Comparison of ENCODE assay signal across 8 cellular contexts in the genomic region with DNA sequence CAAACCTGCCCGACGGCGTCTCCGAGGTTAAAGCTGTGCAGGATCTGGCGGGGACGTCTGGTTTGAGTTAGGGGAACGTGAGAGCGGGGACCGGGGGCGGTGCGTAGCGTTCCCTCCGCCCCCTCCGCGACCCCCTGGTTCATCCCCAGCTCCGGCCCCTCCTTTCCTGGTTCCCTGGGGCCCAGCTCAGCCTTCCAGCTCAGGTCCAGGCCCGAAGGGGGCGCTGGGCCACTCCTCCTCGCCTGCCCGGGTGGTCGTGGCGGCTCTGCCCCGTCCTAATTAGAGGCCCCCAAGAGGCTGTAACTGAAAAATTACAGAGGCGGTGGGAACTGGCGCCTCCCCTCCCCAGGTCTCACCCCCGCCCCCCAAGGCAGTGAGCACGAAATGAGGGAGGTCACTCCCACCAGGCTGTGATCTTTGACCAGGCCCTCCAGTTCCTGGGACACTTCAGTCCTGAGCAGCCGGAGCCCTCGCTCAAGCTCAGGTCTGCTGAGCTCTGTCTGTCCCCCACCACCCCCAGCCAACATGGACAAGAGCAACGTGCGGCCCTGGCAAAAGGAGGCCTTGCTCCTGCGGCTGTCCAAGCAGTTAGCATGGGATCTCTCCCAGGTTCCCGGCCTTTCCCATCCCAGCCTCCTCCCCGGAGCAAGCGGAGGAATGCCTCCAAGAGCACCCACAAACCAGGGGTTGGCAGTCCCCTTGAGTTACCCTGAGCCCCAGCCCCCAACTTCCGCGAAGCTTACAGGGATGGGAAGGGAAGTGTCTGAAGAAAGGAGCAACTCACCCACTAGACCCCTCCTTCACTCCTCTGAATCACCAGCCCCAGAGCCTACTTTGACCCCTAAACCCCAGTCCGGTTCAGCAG. TPM values are rescaled to one million over a fixed set of nuclear protein-coding genes. Genes with fewer than 3 reads are reported as not detected.
A peak's percentile ranks its signal among the peaks of the same experiment; 100 is the strongest.
DNase-seq lines count a peak whose midpoint lies in the region; ATAC-seq and TF ChIP-seq lines count a peak whose summit lies in the region.

No MANE protein-coding gene starts in this region.

- intact Hi-C loops in posterior vena cava (cut with DNase I): no loop called here

- H3K4me1 Mint-ChIP-seq in T-cell: peaks cover 38 to 46% (median 41%) of the 10 kb centered on the region in 3 donors

- CTCF ChIA-PET in T-cell (lab: Charles Lee): interaction anchor here (0.6 to 3.2 kb wide), 12 partner anchors 8 to 454 kb away, joined by 3 to 34 read pairs (median 5); partner anchors contain the start of genes BRMS1 (in 1 of the 2), DPP3 (in 1 of the 2), RBM4B (in 1 of the 2) and YIF1A (in 1 of the 2)

- peak; percentile 28 for TF ChIP-seq CTCF in DND-41 (IDR thresholded peaks at IDR 0.05; ENCODE audit: borderline replicate concordance, extremely low read depth, low read length, poor library complexity, severe bottlenecking)
- peak; percentile 42 for TF ChIP-seq CTCF in foreskin fibroblast (IDR thresholded peaks at IDR 0.05; ENCODE audit: low read depth, low read length)

- peaks cover 0 to 2% of the 10 kb centered on the region in 2 donors for H3K27me3 Mint-ChIP-seq in T-cell

- peak overlapping the region; percentile 72; the same call in 1 of the 2 replicates for H2AFZ ChIP-seq in DND-41 (ENCODE audit: low read depth, low read length)

- DNase-seq in DND-41 (no peak), T-cell (no peak), foreskin fibroblast (peak; percentile 56 to 76), posterior vena cava (ENCODE audit: low spot score) (peak; percentile 81), anterior cingulate cortex (lab: John Stamatoyannopoulos, UW) (no peak), NK-92 (lab: John Stamatoyannopoulos, UW; ENCODE audit: unreplicated experiment) (no peak), NCI-H2029 treated with DMSO at 0.1 percent for 48 hours (lab: John Stamatoyannopoulos, UW) (no peak), dermis blood vessel endothelial cell (no peak)

- no peaks in the 10 kb centered on the region for H3K36me3 ChIP-seq in DND-41 (ENCODE audit: insufficient read depth, low read length)

- peak overlapping the region; percentile 54 for H3K9ac ChIP-seq in DND-41 (ENCODE audit: low read depth, low read length)

- peak overlapping the region in 1 of 2 experiments; percentile 58; a peak in 2 of 4 replicates for H3K4me3 ChIP-seq in DND-41 (ENCODE audit: low read depth in 1 of 2, low read length in 2 of 2)
- peak overlapping the region; percentile 94 to 95 for H3K4me3 ChIP-seq in foreskin fibroblast (ENCODE audit: low read depth in 1 of 2, low read length in 2 of 2)

- H3K4me3 Mint-ChIP-seq in T-cell: peak overlapping the region; percentile 73 to 90 (median 85)

- H3K27ac Mint-ChIP-seq in T-cell: peak overlapping the region; percentile 93 to 99

- H3K4me1 ChIP-seq in DND-41 (ENCODE audit: insufficient read depth, low read length): peaks cover 49% of the 10 kb centered on the region

- no peaks in the 10 kb centered on the region for H3K9me3 ChIP-seq in DND-41 (ENCODE audit: insufficient read depth, low read length, severe bottlenecking)

- POLR2A ChIA-PET in T-cell (lab: Charles Lee): interaction anchor here (0.6 to 1.3 kb wide), 5 partner anchors 25 to 811 kb away, joined by 3 to 8 read pairs (median 6); partner anchors contain the start of genes BRMS1 (in 1 of the 2) and YIF1A (in 1 of the 2)

- no peaks in the 10 kb centered on the region for H3K79me2 ChIP-seq in DND-41 (ENCODE audit: insufficient read depth, low read length)

- H4K20me1 ChIP-seq in DND-41 (ENCODE audit: insufficient read depth, low read length): 0 out of 2 replicates have a peak, but pooled peaks cover 2% of the 10 kb centered on the region

- peak overlapping the region; percentile 83 for H3K27ac ChIP-seq in DND-41 (ENCODE audit: low read length)

- ATAC-seq in DND-41 (ENCODE audit: insufficient read depth, low read depth) (no peak), T-cell (replicated peaks in 1 of 4) (no peak)

- H3K27me3 ChIP-seq in DND-41 (ENCODE audit: insufficient read depth, low read length, poor library complexity): no peaks in the 10 kb centered on the region

- H3K4me2 ChIP-seq in DND-41 (ENCODE audit: insufficient read depth, low read length): peak overlapping the region; percentile 89

- no peaks in the 10 kb centered on the region for H3K9me3 Mint-ChIP-seq in T-cell

- no peaks in the 10 kb centered on the region for H3K36me3 Mint-ChIP-seq in T-cell

RNA-seq across cellular contexts. Expression of gene CD248, which starts 3.3 kb away (rescaled TPM):
- total RNA-seq in T-cell (10 to 100 TPM in 2 of 5 donors, 1 to 10 TPM in 3; 2.5 to 14.7 (median 8.7) TPM), posterior vena cava (100 to 1,000 TPM in 1 of 2 donors, 10 to 100 TPM in 1; 67.5 to 248 TPM), dermis blood vessel endothelial cell (0.23 and 0.68 TPM in 2 replicates)

RNA-seq across cellular contexts. Expression of gene TMEM151A, which starts 21.9 kb away (rescaled TPM):
- under 1 TPM in 4 of 5 donors, not detected in 1; 0.19 to 0.33 (median 0.23) TPM for total RNA-seq in T-cell
- not detected for total RNA-seq in posterior vena cava
- total RNA-seq in dermis blood vessel endothelial cell: not detected in 2 replicates

RNA-seq across cellular contexts. Expression of gene RIN1, which starts 22.7 kb away (rescaled TPM):
- total RNA-seq in T-cell (10 to 100 TPM in 2 of 5 donors, 1 to 10 TPM in 3; 5.0 to 11.7 (median 8.3) TPM), posterior vena cava (1 to 10 TPM; 5.4 to 7.4 TPM), dermis blood vessel endothelial cell (4.8 and 6.7 TPM in 2 replicates)

RNA-seq across cellular contexts. Expression of gene YIF1A, which starts 24.6 kb away (rescaled TPM):
- total RNA-seq in T-cell (10 to 100 TPM; 24.5 to 63.3 (median 56.9) TPM), posterior vena cava (10 to 100 TPM; 63.9 to 73.6 TPM), dermis blood vessel endothelial cell (111 and 159 TPM in 2 replicates)

RNA-seq across cellular contexts. Expression of gene BRMS1, which starts 31.4 kb away (rescaled TPM):
- total RNA-seq in T-cell (10 to 100 TPM; 42.9 to 58.8 (median 54.8) TPM), posterior vena cava (10 to 100 TPM; 20.4 to 22.0 TPM), dermis blood vessel endothelial cell (65.7 and 71.8 TPM in 2 replicates)

Comparison
In these comparisons a context has a peak if more than half of its experiments do, and no peak if none do; other contexts are left out.
1. DNase-seq: peak in foreskin fibroblast (2 of 2) and posterior vena cava (single experiment); none in DND-41 (single experiment), T-cell (0 of 34), anterior cingulate cortex (0 of 58), NK-92 (single experiment), NCI-H2029 treated with DMSO at 0.1 percent for 48 hours (single experiment) and dermis blood vessel endothelial cell (single experiment).
2. RNA of gene CD248, which starts 3.3 kb away (total RNA-seq): 67.5 to 248 TPM in posterior vena cava; 2.5 to 14.7 TPM in T-cell and 0.23 to 0.68 TPM in dermis blood vessel endothelial cell; every median in the first group is over 4 times any median in the second.